ENCODE assay signal across 12 cellular contexts in the genomic region with DNA sequence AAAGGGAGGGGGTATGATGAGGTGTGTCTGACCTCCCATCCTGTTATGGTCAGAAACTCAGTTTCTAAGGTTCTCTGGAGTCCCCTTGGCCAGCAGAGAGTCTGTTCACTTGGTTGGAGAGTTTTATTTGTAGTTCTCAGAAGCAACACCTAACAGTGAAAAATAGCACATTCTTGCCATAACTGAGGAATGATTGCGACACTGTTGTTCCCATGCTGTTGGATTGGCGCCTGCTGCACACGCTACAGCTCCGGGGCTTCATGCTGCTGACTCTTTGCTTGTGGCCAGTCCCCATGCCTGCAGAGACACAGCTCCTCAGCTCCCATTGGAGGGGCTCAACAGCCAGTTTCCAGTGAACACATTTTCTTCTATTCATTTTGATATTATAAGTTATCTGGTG. TPM values are rescaled to one million over a fixed set of nuclear protein-coding genes. Genes with fewer than 3 reads are reported as not detected.
A peak's percentile ranks its signal among the peaks of the same experiment; 100 is the strongest.
DNase-seq lines count a peak whose midpoint lies in the region; ATAC-seq and TF ChIP-seq lines count a peak whose summit lies in the region.
"Had no signal": no experiment of that assay in that cellular context is flagged by ENCODE, and none has a peak within 500 bp of the region (broad histone marks: within the 10 kb centered on the region; RNA-seq: fewer than 3 reads in every experiment).

No MANE protein-coding gene starts in this region.

- H3K27me3 Mint-ChIP-seq in CD4-positive, CD25-positive, alpha-beta regulatory T cell: no peaks in the 10 kb centered on the region
- peaks cover 4% of the 10 kb centered on the region for H3K27me3 Mint-ChIP-seq in endothelial cell (ENCODE audit: unreplicated experiment)
- H3K27me3 Mint-ChIP-seq: naive B cell had no signal

- intact Hi-C loops in posterior vena cava (cut with DNase I): no loop called here

- H3K4me3 ChIP-seq in CD4-positive, CD25-positive, alpha-beta regulatory T cell (ENCODE audit: low read depth, low read length): no peak overlapping the region
- peak overlapping the region; percentile 29 for H3K4me3 ChIP-seq in adipocyte (ENCODE audit: low read length)

- no peaks in the 10 kb centered on the region for H3K27me3 ChIP-seq in CD4-positive, CD25-positive, alpha-beta regulatory T cell (ENCODE audit: control insufficient read depth, insufficient read depth, low read length)
- H3K27me3 ChIP-seq in adipocyte (replicated peaks; ENCODE audit: control insufficient read depth, insufficient read depth, low read length): no peaks in the 10 kb centered on the region

- peak overlapping the region in 2 of 3 donors; percentile 5 to 15 for H3K27ac Mint-ChIP-seq in CD4-positive, CD25-positive, alpha-beta regulatory T cell
- H3K27ac Mint-ChIP-seq in endothelial cell (ENCODE audit: unreplicated experiment): no peak overlapping the region
- H3K27ac Mint-ChIP-seq: naive B cell had no signal

- peaks cover 52% of the 10 kb centered on the region for H3K36me3 Mint-ChIP-seq in CD4-positive, CD25-positive, alpha-beta regulatory T cell
- H3K36me3 Mint-ChIP-seq in endothelial cell (ENCODE audit: low read depth, unreplicated experiment): peaks cover 21% of the 10 kb centered on the region

- no peak for TF ChIP-seq CTCF in endothelial cell (IDR thresholded peaks at IDR 0.05; ENCODE audit: unreplicated experiment)

- peaks cover 33% of the 10 kb centered on the region for H3K36me3 ChIP-seq in CD4-positive, CD25-positive, alpha-beta regulatory T cell (ENCODE audit: control insufficient read depth, insufficient read depth, low read length)
- peaks cover 7% of the 10 kb centered on the region for H3K36me3 ChIP-seq in adipocyte (ENCODE audit: control insufficient read depth, insufficient read depth, low read length, severe bottlenecking)

- H3K4me1 Mint-ChIP-seq in CD4-positive, CD25-positive, alpha-beta regulatory T cell: peaks cover 4 to 16% (median 8%) of the 10 kb centered on the region in 4 donors
- H3K4me1 Mint-ChIP-seq in endothelial cell (ENCODE audit: unreplicated experiment): peaks cover 5% of the 10 kb centered on the region
- H3K4me1 Mint-ChIP-seq: naive B cell had no signal

- H3K9me3 ChIP-seq in CD4-positive, CD25-positive, alpha-beta regulatory T cell (ENCODE audit: control insufficient read depth in 2 of 2, low read length in 2 of 2): no peaks in the 10 kb centered on the region
- no peaks in the 10 kb centered on the region for H3K9me3 ChIP-seq in adipocyte (ENCODE audit: control insufficient read depth, low read length)

- no peak for ATAC-seq in CD4-positive, CD25-positive, alpha-beta regulatory T cell (ENCODE audit: low read depth in 2 of 2)
- no peak for ATAC-seq in HG03045 (IDR thresholded peaks at IDR 0.05; ENCODE audit: unreplicated experiment)

- peak in 1 of 3 donors; percentile 5 for DNase-seq in CD4-positive, CD25-positive, alpha-beta regulatory T cell
- DNase-seq in adipocyte (ENCODE audit: low read depth) (peak; percentile 80), glomerular visceral epithelial cell (ENCODE audit: extremely low spot score) (peak; percentile 53), posterior vena cava (ENCODE audit: low spot score) (peak; percentile 83), endothelial cell (ENCODE audit: low spot score) (no peak), NCI-H2171 treated with DMSO at 0.1 percent for 48 hours (lab: John Stamatoyannopoulos, UW) (no peak), NCI-H2081 treated with DMSO at 0.1 percent for 48 hours (lab: John Stamatoyannopoulos, UW) (no peak)
- DNase-seq: erythroblast, naive B cell, NCI-H69, T-helper 9 cell had no signal

- H3K27ac ChIP-seq in CD4-positive, CD25-positive, alpha-beta regulatory T cell (ENCODE audit: insufficient read depth, low read length, poor library complexity, severe bottlenecking): no peak overlapping the region

- no peak overlapping the region for H3K4me3 Mint-ChIP-seq in CD4-positive, CD25-positive, alpha-beta regulatory T cell
- H3K4me3 Mint-ChIP-seq in endothelial cell (ENCODE audit: unreplicated experiment): no peak overlapping the region
- H3K4me3 Mint-ChIP-seq: naive B cell had no signal

- H3K9me3 Mint-ChIP-seq in CD4-positive, CD25-positive, alpha-beta regulatory T cell: peaks cover 0 to 6% (median 0%) of the 10 kb centered on the region in 7 donors
- no peaks in the 10 kb centered on the region for H3K9me3 Mint-ChIP-seq in endothelial cell (ENCODE audit: unreplicated experiment)

- H3K4me1 ChIP-seq in CD4-positive, CD25-positive, alpha-beta regulatory T cell (ENCODE audit: control insufficient read depth, insufficient read depth, low read length, poor library complexity, severe bottlenecking): no peaks in the 10 kb centered on the region
- peaks cover 14% of the 10 kb centered on the region for H3K4me1 ChIP-seq in adipocyte (ENCODE audit: control insufficient read depth, insufficient read depth, low read length)

- H3K9ac ChIP-seq in adipocyte (ENCODE audit: low read length): no peak overlapping the region

RNA-seq across cellular contexts. Expression of a gene that starts 42.1 kb away (rescaled TPM):
- total RNA-seq in CD4-positive, CD25-positive, alpha-beta regulatory T cell: 45.6 TPM
- 100 to 1,000 TPM in 1 of 4 donors, 10 to 100 TPM in 3; 69.1 to 107 (median 75.2) TPM for polyA plus RNA-seq in CD4-positive, CD25-positive, alpha-beta regulatory T cell
- total RNA-seq in posterior vena cava: 10 to 100 TPM; 57.7 to 67.8 TPM
- 138 TPM for total RNA-seq in endothelial cell (ENCODE audit: unreplicated experiment)

RNA-seq across cellular contexts. Expression of a gene that starts 42.2 kb away (rescaled TPM):
- total RNA-seq in CD4-positive, CD25-positive, alpha-beta regulatory T cell: 15.4 TPM
- polyA plus RNA-seq in CD4-positive, CD25-positive, alpha-beta regulatory T cell: 10 to 100 TPM in 1 of 4 donors, 1 to 10 TPM in 3; 7.9 to 10.2 (median 8.4) TPM
- total RNA-seq in posterior vena cava: 10 to 100 TPM; 11.7 to 13.2 TPM
- 9.2 TPM for total RNA-seq in endothelial cell (ENCODE audit: unreplicated experiment)

Comparison
In these comparisons a context has a peak if more than half of its experiments do, and no peak if none do; other contexts are left out.
1. DNase-seq: peak in adipocyte (single experiment), glomerular visceral epithelial cell (single experiment) and posterior vena cava (single experiment); none in endothelial cell (single experiment), NCI-H2171 treated with DMSO at 0.1 percent for 48 hours (single experiment) and NCI-H2081 treated with DMSO at 0.1 percent for 48 hours (single experiment).